In the genomic region with DNA sequence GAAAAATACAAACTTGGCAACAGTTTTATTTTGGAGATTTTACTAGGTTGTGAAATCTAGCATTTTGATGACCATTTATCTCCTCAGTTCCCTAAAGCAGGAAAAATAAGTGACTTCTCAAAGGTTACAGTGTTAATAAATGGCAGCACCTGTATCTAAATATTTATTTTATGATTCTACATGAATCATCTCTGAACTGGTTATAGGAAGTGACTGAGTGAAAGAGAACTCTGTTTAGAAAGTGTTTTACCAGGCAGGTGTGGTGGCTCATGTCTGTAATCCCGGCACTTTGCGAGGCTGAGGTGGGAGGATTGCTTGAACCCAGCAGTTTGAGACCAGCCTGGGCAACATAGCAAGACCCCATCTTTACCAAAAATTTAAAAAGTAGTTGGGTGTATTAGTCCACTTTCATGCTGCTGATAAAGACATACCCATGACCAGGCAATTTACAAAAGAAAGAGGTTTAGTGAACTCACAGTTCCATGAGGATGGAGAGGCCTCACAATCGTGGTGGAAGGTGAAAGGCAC, we compare ENCODE assay signal across 25 cellular contexts. TPM values are rescaled to one million over a fixed set of nuclear protein-coding genes. Genes with fewer than 3 reads are reported as not detected.
"Had no signal": no experiment of that assay in that cellular context is flagged by ENCODE, and none has a peak within 500 bp of the region (broad histone marks: within the 10 kb centered on the region; RNA-seq: fewer than 3 reads in every experiment).

No MANE protein-coding gene starts in this region.

- H3K36me3 ChIP-seq: heart right ventricle, lower lobe of right lung, spleen, vagina had no signal

- H3K9me3 ChIP-seq: thoracic aorta had no signal

- H3K4me1 ChIP-seq: heart right ventricle, lower lobe of right lung, spleen, vagina had no signal

- H3K4me3 ChIP-seq: heart right ventricle, lower lobe of right lung, spleen, thoracic aorta, vagina had no signal

- H3K27me3 Mint-ChIP-seq: activated naive CD8-positive, alpha-beta T cell treated with anti-CD3 and anti-CD28 coated beads, Interleukin-2, amount 10 ng/mL, durations not matched to agents 7 days and 5 days; progenitor cell of endocrine pancreas; T-helper 17 cell; type B pancreatic cell had no signal

- DNase-seq: activated CD4-positive, alpha-beta T cell treated with anti-CD3 and anti-CD28 coated beads for 4 hours; activated CD4-positive, alpha-beta T cell treated with anti-CD3 and anti-CD28 coated beads, Interleukin-2, amount 50 U/mL, for 48 hours; activated CD4-positive, CD25-positive, alpha-beta regulatory T cell; activated CD8-positive, alpha-beta memory T cell treated with anti-CD3 and anti-CD28 coated beads, Interleukin-2, amount 50 U/mL, for 48 hours; activated naive CD4-positive, alpha-beta T cell treated with anti-CD3 and anti-CD28 coated beads for 36 hours; activated naive CD8-positive, alpha-beta T cell treated with anti-CD3 and anti-CD28 coated beads, Interleukin-2, amount 10 ng/mL, durations not matched to agents 7 days and 5 days; activated T-cell treated with anti-CD3 and anti-CD28 coated beads, Interleukin-2, amount 50 U/mL, for 4 hours; amniotic stem cell; cortex of kidney; effector CD4-positive, alpha-beta T cell; heart right ventricle; kidney; lower lobe of right lung; natural killer cell; spleen; stimulated activated CD4-positive, alpha-beta T cell treated with anti-CD3 and anti-CD28 coated beads, Interleukin-4, amount 100 ng/mL, for 1 hour; stimulated activated naive CD4-positive, alpha-beta T cell treated with Interleukin-2 at 50 U/mL for 16 hours; T-helper 17 cell had no signal

- H3K4me3 Mint-ChIP-seq: activated naive CD4-positive, alpha-beta T cell treated with anti-CD3 and anti-CD28 coated beads for 36 hours; activated naive CD8-positive, alpha-beta T cell treated with anti-CD3 and anti-CD28 coated beads, Interleukin-2, amount 10 ng/mL, durations not matched to agents 7 days and 5 days; activated T-cell treated with anti-CD3 and anti-CD28 coated beads, Interleukin-2, amount 50 U/mL, for 4 hours; natural killer cell; T-helper 17 cell; type B pancreatic cell had no signal

- H3K27ac ChIP-seq: heart right ventricle, lower lobe of right lung, spleen, thoracic aorta, vagina had no signal

- H3K27ac Mint-ChIP-seq: activated naive CD4-positive, alpha-beta T cell treated with anti-CD3 and anti-CD28 coated beads for 36 hours; activated naive CD8-positive, alpha-beta T cell treated with anti-CD3 and anti-CD28 coated beads, Interleukin-2, amount 10 ng/mL, durations not matched to agents 7 days and 5 days; activated T-helper 2 cell treated with anti-CD3 and anti-CD28 coated beads, Interferon-gamma antibody, Interleukin-2, Interleukin-4, amounts not matched to agents 10 μg/mL and 5 μg/mL and 100 μg/mL, durations not matched to agents 14 hours and 24 hours and 36 hours; natural killer cell; progenitor cell of endocrine pancreas; T-helper 17 cell; type B pancreatic cell had no signal

- H3K4me1 Mint-ChIP-seq: activated naive CD8-positive, alpha-beta T cell treated with anti-CD3 and anti-CD28 coated beads, Interleukin-2, amount 10 ng/mL, durations not matched to agents 7 days and 5 days; natural killer cell; T-helper 17 cell had no signal

- H3K27me3 ChIP-seq: heart right ventricle, spleen, vagina had no signal

- H3K36me3 Mint-ChIP-seq: activated naive CD8-positive, alpha-beta T cell treated with anti-CD3 and anti-CD28 coated beads, Interleukin-2, amount 10 ng/mL, durations not matched to agents 7 days and 5 days; natural killer cell had no signal

- ATAC-seq: activated T-cell treated with anti-CD3 and anti-CD28 coated beads, Interleukin-2, amount 50 U/mL, for 4 hours; heart right ventricle; left lobe of liver; lower lobe of right lung; natural killer cell; T-helper 17 cell had no signal

- FAIRE-seq: kidney had no signal

RNA-seq across cellular contexts. Expression of a gene that starts 26.3 kb away (rescaled TPM):
- total RNA-seq: activated CD8-positive, alpha-beta memory T cell treated with anti-CD3 and anti-CD28 coated beads for 36 hours; activated naive CD8-positive, alpha-beta T cell treated with anti-CD3 and anti-CD28 coated beads, Interleukin-2, amount 10 ng/mL, durations not matched to agents 7 days and 5 days; activated T-helper 2 cell treated with anti-CD3 and anti-CD28 coated beads, Interferon-gamma antibody, Interleukin-2, Interleukin-4, amounts not matched to agents 10 μg/mL and 5 μg/mL and 100 μg/mL, durations not matched to agents 14 hours and 24 hours and 36 hours; natural killer cell had no signal

RNA-seq across cellular contexts. Expression of a gene that starts 51.6 kb away (rescaled TPM):
- total RNA-seq: activated CD8-positive, alpha-beta memory T cell treated with anti-CD3 and anti-CD28 coated beads for 36 hours; activated naive CD4-positive, alpha-beta T cell treated with anti-CD3 and anti-CD28 coated beads for 36 hours; activated naive CD8-positive, alpha-beta T cell treated with anti-CD3 and anti-CD28 coated beads, Interleukin-2, amount 10 ng/mL, durations not matched to agents 7 days and 5 days; activated T-cell treated with anti-CD3 and anti-CD28 coated beads, Interleukin-2, amount 50 U/mL, for 4 hours; activated T-helper 2 cell treated with anti-CD3 and anti-CD28 coated beads, Interferon-gamma antibody, Interleukin-2, Interleukin-4, amounts not matched to agents 10 μg/mL and 5 μg/mL and 100 μg/mL, durations not matched to agents 14 hours and 24 hours and 36 hours; natural killer cell; T-helper 17 cell had no signal
